Comparison of ENCODE assay signal across 1 cellular context in the genomic region with DNA sequence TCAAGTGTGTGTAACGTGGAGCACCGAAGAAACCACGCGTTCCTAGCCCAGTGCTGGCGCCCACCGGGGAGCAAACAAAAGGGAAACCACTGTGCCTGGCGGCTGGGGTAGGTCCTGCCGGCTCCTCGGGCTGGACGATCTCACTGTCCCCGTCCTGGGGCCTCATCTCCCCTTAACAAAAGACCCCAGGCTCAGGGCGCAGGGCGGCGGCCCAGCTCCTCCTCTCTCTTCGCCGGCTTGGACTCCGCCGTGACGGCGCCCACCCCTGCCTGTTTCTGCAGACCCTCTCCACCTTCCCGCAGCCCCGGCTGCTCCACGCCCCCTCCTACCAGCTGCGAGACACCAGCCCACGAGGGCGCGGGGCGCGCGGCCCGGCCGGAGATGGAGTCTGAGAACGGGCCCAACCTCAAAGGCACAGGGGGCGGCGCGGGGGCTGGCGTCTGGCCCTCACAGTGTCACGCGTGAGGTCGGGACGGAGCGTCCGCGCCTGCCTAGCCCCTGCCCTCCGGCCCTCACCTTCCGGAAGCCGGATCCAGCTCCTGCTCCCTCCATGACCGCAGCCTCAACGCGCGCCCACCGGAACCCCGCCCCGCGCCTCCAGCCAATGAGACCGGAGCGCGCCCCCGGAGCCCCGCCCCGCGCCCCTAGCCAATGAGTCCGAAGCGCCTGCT.
TF ChIP-seq lines count a peak whose summit lies in the region.

CENPX (minus strand) TSS at position 569 of the 671 bp plus-strand sequence; CDS start at position 552, 17 bp downstream.

TF ChIP-seq in A549, 52 proteins besides CTCF, POLR2A, EP300 and RAD21 (continued from another document):
- TF ChIP-seq JUN (IDR thresholded peaks at IDR 0.05), result peak in 1 of 2 experiments; percentile 64; a peak in 2 of 5 replicates
- TF ChIP-seq, protein P1, sequence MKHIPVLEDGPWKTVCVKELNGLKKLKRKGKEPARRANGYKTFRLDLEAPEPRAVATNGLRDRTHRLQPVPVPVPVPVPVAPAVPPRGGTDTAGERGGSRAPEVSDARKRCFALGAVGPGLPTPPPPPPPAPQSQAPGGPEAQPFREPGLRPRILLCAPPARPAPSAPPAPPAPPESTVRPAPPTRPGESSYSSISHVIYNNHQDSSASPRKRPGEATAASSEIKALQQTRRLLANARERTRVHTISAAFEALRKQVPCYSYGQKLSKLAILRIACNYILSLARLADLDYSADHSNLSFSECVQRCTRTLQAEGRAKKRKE (CRISPR knock-in tag; IDR thresholded peaks at IDR 0.05; ENCODE audit: low read depth), result no peak
- no peak for TF ChIP-seq REST (IDR thresholded peaks at IDR 0.05)
- TF ChIP-seq ZFP36 (IDR thresholded peaks at IDR 0.05; ENCODE audit: borderline replicate concordance, partially characterized antibody), result no peak
- no peak for TF ChIP-seq MAFK (IDR thresholded peaks at IDR 0.05; ENCODE audit: partially characterized antibody)
- 0 out of 2 replicates have a peak, but pooled peaks have one; percentile 38 for TF ChIP-seq HOXB5 (CRISPR knock-in tag; IDR thresholded peaks at IDR 0.05)
- no peak for TF ChIP-seq SMC3 (IDR thresholded peaks at IDR 0.05)
- TF ChIP-seq KDM1A (IDR thresholded peaks at IDR 0.05; ENCODE audit: low read depth), result no peak
- TF ChIP-seq, protein P2, sequence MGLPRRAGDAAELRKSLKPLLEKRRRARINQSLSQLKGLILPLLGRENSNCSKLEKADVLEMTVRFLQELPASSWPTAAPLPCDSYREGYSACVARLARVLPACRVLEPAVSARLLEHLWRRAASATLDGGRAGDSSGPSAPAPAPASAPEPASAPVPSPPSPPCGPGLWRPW (IDR thresholded peaks at IDR 0.05), result no peak
- no peak for TF ChIP-seq CBX8 (IDR thresholded peaks at IDR 0.05)
- no peak for TF ChIP-seq FOSB (CRISPR knock-in tag; IDR thresholded peaks at IDR 0.05)
- TF ChIP-seq CHD4 (IDR thresholded peaks at IDR 0.05; ENCODE audit: borderline replicate concordance), result no peak
- 0 out of 2 replicates have a peak, but pooled peaks have one; percentile 62 for TF ChIP-seq RNF2 (IDR thresholded peaks at IDR 0.05; ENCODE audit: borderline replicate concordance, low read depth)
- TF ChIP-seq HEYL (CRISPR knock-in tag; IDR thresholded peaks at IDR 0.05), result no peak
- no peak for TF ChIP-seq RCOR1 (IDR thresholded peaks at IDR 0.05; ENCODE audit: low read depth, low read length)
- TF ChIP-seq, protein P3, sequence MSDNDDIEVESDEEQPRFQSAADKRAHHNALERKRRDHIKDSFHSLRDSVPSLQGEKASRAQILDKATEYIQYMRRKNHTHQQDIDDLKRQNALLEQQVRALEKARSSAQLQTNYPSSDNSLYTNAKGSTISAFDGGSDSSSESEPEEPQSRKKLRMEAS (IDR thresholded peaks at IDR 0.05), result peak; percentile 51; the same call in 1 of the 2 replicates
- TF ChIP-seq FOSL2 (IDR thresholded peaks at IDR 0.05), result no peak
- no peak for TF ChIP-seq FOSL2 (CRISPR knock-in tag; IDR thresholded peaks at IDR 0.05)
- TF ChIP-seq MAZ (IDR thresholded peaks at IDR 0.05; ENCODE audit: borderline replicate concordance, low read depth, low read length), result no peak
- no peak for TF ChIP-seq MYC (IDR thresholded peaks at IDR 0.05; ENCODE audit: borderline replicate concordance, low read length)
- TF ChIP-seq CEBPB (IDR thresholded peaks at IDR 0.05), result no peak
- TF ChIP-seq, protein P4, sequence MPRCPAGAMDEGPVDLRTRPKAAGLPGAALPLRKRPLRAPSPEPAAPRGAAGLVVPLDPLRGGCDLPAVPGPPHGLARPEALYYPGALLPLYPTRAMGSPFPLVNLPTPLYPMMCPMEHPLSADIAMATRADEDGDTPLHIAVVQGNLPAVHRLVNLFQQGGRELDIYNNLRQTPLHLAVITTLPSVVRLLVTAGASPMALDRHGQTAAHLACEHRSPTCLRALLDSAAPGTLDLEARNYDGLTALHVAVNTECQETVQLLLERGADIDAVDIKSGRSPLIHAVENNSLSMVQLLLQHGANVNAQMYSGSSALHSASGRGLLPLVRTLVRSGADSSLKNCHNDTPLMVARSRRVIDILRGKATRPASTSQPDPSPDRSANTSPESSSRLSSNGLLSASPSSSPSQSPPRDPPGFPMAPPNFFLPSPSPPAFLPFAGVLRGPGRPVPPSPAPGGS (IDR thresholded peaks at IDR 0.05), result 0 out of 3 replicates have a peak, but pooled peaks have one; percentile 53
- no peak for TF ChIP-seq BHLHE40 (IDR thresholded peaks at IDR 0.05; ENCODE audit: low read depth, low read length)
